Comparison of ENCODE assay signal across 8 cellular contexts in the genomic region with DNA sequence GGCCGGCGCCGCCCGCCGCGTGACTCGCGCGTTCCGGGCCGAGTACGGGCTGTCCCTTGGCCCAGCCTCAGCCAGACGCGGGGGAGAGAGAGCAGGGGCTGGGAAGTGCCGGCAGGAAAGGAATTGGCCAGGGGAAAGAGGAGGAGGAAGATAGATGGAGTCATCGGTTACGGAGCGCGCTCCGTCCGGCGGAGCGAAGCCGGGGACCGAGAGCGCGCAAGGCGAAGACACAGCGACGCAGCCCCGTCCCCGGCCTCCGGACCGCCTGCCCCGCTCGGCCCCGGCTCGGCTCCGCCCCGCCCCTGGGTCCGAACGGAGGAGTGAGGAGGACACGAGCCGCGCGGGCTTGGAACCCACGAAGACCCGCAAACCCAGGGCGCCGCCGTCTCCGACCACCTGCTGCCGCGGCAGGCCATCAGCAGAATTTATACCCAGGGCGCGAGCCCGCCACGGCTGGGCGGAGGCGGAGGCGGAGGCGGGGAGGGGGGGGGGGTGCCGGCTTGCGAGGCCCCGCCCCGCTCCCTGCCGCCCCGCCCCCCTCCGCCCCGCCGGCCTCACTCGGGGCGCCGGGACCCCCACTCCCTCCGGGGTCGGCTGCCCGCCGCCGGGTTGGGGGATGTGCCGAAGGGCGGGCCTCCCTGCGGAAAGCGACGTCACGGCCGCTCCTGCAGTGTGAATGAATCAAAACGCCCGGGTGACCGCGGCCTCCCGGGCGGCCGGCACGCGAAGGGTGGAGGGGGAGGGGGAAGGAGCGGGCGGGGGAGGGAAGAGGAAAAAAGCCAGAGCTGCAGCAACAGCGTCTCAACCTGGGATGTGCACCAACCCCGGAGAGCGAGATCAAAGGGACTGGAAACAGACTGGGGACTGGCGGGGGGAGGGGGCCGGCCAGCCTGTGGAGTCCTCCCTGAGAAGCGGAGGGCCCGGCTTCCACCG. TPM values are rescaled to one million over a fixed set of nuclear protein-coding genes. Genes with fewer than 3 reads are reported as not detected.
DNase-seq lines count a peak whose midpoint lies in the region; ATAC-seq, FAIRE-seq and TF ChIP-seq lines count a peak whose summit lies in the region.

A gene (plus strand): TSS at position 782 of the 933 bp plus-strand sequence. CDS start 266 bp downstream, outside the sequence.

- H4K20me1 ChIP-seq in KMS-11 (ENCODE audit: insufficient read depth) = no peaks in the 10 kb centered on the region

- H3K27me3 Mint-ChIP-seq in effector memory CD8-positive, alpha-beta T cell = peaks cover 69 to 79% of the 10 kb centered on the region in 2 donors

- H2AFZ ChIP-seq in KMS-11 (ENCODE audit: low read depth) = peak within 1 kb of the TSS; percentile 98

- H3K79me2 ChIP-seq in KMS-11 (ENCODE audit: insufficient read depth, low read depth) = no peaks in the 10 kb centered on the region

- no peak for TF ChIP-seq POLR2A in GM12891 (IDR thresholded peaks at IDR 0.05; ENCODE audit: low read depth, low read length)

- BruUV-seq in A673 (replicated peaks; lab: Mats Ljungman, UMichigan) = no TSS peak

- peak within 1 kb of the TSS; percentile 54 for H3K9ac ChIP-seq in KMS-11

- H3K4me3 ChIP-seq in A673 (ENCODE audit: low read depth, low read length, poor library complexity, severe bottlenecking) (peak within 1 kb of the TSS; percentile 50), KMS-11 (IDR thresholded peaks at IDR 0.05; ENCODE audit: insufficient read depth, low read depth, low read length) (peak within 1 kb of the TSS; percentile 89), mononuclear cell (ENCODE audit: low read length) (peak within 1 kb of the TSS; percentile 34), aorta (ENCODE audit: low read length in 2 of 2) (peak within 1 kb of the TSS; percentile 70 to 74)

- TF ChIP-seq CTCF in A673 (conservative IDR thresholded peaks at IDR 0.05; ENCODE audit: low read depth, low read length) (no peak), KMS-11 (conservative IDR thresholded peaks at IDR 0.05; ENCODE audit: low read depth, low read length) (no peak)

- H3K4me1 Mint-ChIP-seq in effector memory CD8-positive, alpha-beta T cell (ENCODE audit: low read depth in 2 of 2) = peaks cover 14 to 25% of the 10 kb centered on the region in 2 donors

- 1% methylated on average over 53 to 105 of the region's 105 CpGs for WGBS in aorta, 2 donors

- H3K36me3 ChIP-seq in A673 (ENCODE audit: insufficient read depth, low read length, poor library complexity, severe bottlenecking) (no peaks in the 10 kb centered on the region), KMS-11 (ENCODE audit: insufficient read depth) (no peaks in the 10 kb centered on the region), aorta (ENCODE audit: control insufficient read depth in 1 of 2, insufficient read depth in 2 of 2, low read length in 1 of 2) (no peaks in the 10 kb centered on the region)

- H3K27me3 ChIP-seq in A673 (replicated peaks; ENCODE audit: insufficient read depth, low read depth, low read length, poor library complexity) (peaks cover 94% of the 10 kb centered on the region), KMS-11 (ENCODE audit: insufficient read depth, low read depth) (peaks cover 31% of the 10 kb centered on the region), mononuclear cell (ENCODE audit: insufficient read depth, low read length) (peaks cover 92% of the 10 kb centered on the region), aorta (ENCODE audit: control insufficient read depth in 1 of 2, insufficient read depth in 2 of 2, low read length in 1 of 2) (no peaks in the 10 kb centered on the region)

- H3K4me2 ChIP-seq in KMS-11 = peak within 1 kb of the TSS; percentile 99

- peak; percentile 49 for ATAC-seq in effector memory CD8-positive, alpha-beta T cell (replicated peaks)
- ATAC-seq in aorta (ENCODE audit: low FRiP score) (peak; percentile 44), GM21825 (IDR thresholded peaks at IDR 0.05; ENCODE audit: unreplicated experiment) (no peak)

- intact Hi-C loops in A673 (cut with micrococcal nuclease; ENCODE audit: unreplicated experiment) (no loop called here), aorta (cut with DNase I) (no loop called here)

- DNase-seq in A673 (ENCODE audit: low spot score) (peak; percentile 53), GM12891 (ENCODE audit: insufficient read length, low spot score) (peak; percentile 63), SW 1271 (lab: John Stamatoyannopoulos, UW) (peak; percentile 29 to 40), aorta (peak in 1 of 2 donors; percentile 79)
- DNase-seq in effector memory CD8-positive, alpha-beta T cell = no peak

- CTCF ChIA-PET in A673 (lab: Charles Lee) = interaction anchor here (0.6 kb wide), 1 partner anchor 124 kb away, joined by 5 read pairs; no protein-coding TSS in a partner anchor

- H3K27ac ChIP-seq in A673 (ENCODE audit: low read depth, low read length, poor library complexity, severe bottlenecking) = no peak within 1 kb of the TSS
- H3K27ac ChIP-seq in KMS-11 = no peak within 1 kb of the TSS
- no peak within 1 kb of the TSS for H3K27ac ChIP-seq in aorta (ENCODE audit: low read depth in 1 of 2, low read length in 2 of 2)

- H3K9me3 ChIP-seq in A673 (ENCODE audit: low read depth, low read length, poor library complexity, severe bottlenecking) = no peaks in the 10 kb centered on the region
- no peaks in the 10 kb centered on the region for H3K9me3 ChIP-seq in mononuclear cell (ENCODE audit: low read depth, low read length)
- H3K9me3 ChIP-seq in aorta (ENCODE audit: control insufficient read depth, low read length) = no peaks in the 10 kb centered on the region

- no peaks in the 10 kb centered on the region for H3K36me3 Mint-ChIP-seq in effector memory CD8-positive, alpha-beta T cell (ENCODE audit: insufficient read depth)

- H3K4me1 ChIP-seq in A673 (ENCODE audit: insufficient read depth, low read length, poor library complexity, severe bottlenecking) (peaks cover 13% of the 10 kb centered on the region), KMS-11 (ENCODE audit: low read depth, poor library complexity, severe bottlenecking) (peaks cover 7% of the 10 kb centered on the region), mononuclear cell (ENCODE audit: insufficient read depth, low read length) (peaks cover 48% of the 10 kb centered on the region), aorta (ENCODE audit: control insufficient read depth in 1 of 2, insufficient read depth in 2 of 2, low read length in 2 of 2) (no peaks in the 10 kb centered on the region)

- H3K27ac Mint-ChIP-seq in effector memory CD8-positive, alpha-beta T cell = no peak within 1 kb of the TSS

- POLR2A ChIA-PET in A673 (lab: Charles Lee; ENCODE audit: low non-redundant PET) = interaction anchor here (0.6 kb wide), 1 partner anchor 559 kb away, joined by 5 read pairs; no protein-coding TSS in a partner anchor

- H3K9me3 Mint-ChIP-seq in effector memory CD8-positive, alpha-beta T cell = no peaks in the 10 kb centered on the region

- FAIRE-seq in GM12891 (lab: Jason Lieb, UNC) = no peak

- H3K4me3 Mint-ChIP-seq in effector memory CD8-positive, alpha-beta T cell = peak within 1 kb of the TSS; percentile 76 to 80

TF ChIP-seq in GM12891, 5 proteins besides CTCF, POLR2A, EP300 and RAD21:
- TF ChIP-seq POLR2AphosphoS5 (IDR thresholded peaks at IDR 0.05; ENCODE audit: low read depth, low read length) (no peak), POU2F2 (IDR thresholded peaks at IDR 0.05; ENCODE audit: low read depth, low read length) (no peak), TAF1 (IDR thresholded peaks at IDR 0.05; ENCODE audit: low read depth, low read length) (no peak), PAX5 (IDR thresholded peaks at IDR 0.05; ENCODE audit: insufficient read depth, low read length, severe bottlenecking) (no peak), SPI1 (IDR thresholded peaks at IDR 0.05; ENCODE audit: low read depth, low read length) (no peak)

RNA-seq across cellular contexts. Expression of the gene that starts here (rescaled TPM):
- total RNA-seq in A673 (2021) (0.07 TPM in 1 of 2 replicates, not detected in the other), mononuclear cell (0.10 TPM), aorta (not detected)
- polyA plus RNA-seq in GM12891 (2012; ENCODE audit: low read depth, missing spikeins) = 0.64 TPM
- polyA plus RNA-seq in aorta = under 1 TPM; 0.05 to 0.25 TPM

Comparison
In these comparisons a context has a peak if more than half of its experiments do, and no peak if none do; other contexts are left out.
1. Peak in DNase-seq and H3K4me3 ChIP-seq in A673; RNA of the gene not detected or under 1 TPM.
2. Peak in ATAC-seq and H3K4me3 ChIP-seq in aorta; RNA of the gene not detected or under 1 TPM.
3. DNase-seq: peak in GM12891 (single experiment) and SW 1271 (2 of 2); none in effector memory CD8-positive, alpha-beta T cell (0 of 3).
4. H3K4me3 ChIP-seq: peak in every context shown above with its lines; median percentile 89 in KMS-11; 72 in aorta; 50 in A673; 34 in mononuclear cell.